ENCODE assay signal across 1 cellular context in genomic region chr2:10447300-10448207, GRCh38.
TF ChIP-seq lines count a peak whose summit lies in the region.

No MANE protein-coding gene starts in this region.

TF ChIP-seq in HepG2, 621 proteins besides CTCF, POLR2A, EP300 and RAD21 (continued from another document and continues in another):
- TF ChIP-seq, protein P1, sequence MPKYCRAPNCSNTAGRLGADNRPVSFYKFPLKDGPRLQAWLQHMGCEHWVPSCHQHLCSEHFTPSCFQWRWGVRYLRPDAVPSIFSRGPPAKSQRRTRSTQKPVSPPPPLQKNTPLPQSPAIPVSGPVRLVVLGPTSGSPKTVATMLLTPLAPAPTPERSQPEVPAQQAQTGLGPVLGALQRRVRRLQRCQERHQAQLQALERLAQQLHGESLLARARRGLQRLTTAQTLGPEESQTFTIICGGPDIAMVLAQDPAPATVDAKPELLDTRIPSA (CRISPR knock-in tag; IDR thresholded peaks at IDR 0.05; ENCODE audit: borderline replicate concordance): 0 out of 2 replicates have a peak, but pooled peaks have one; percentile 71
- TF ChIP-seq ZBTB3 (CRISPR knock-in tag; IDR thresholded peaks at IDR 0.05; ENCODE audit: borderline replicate concordance, low read depth): no peak
- TF ChIP-seq, protein P2, sequence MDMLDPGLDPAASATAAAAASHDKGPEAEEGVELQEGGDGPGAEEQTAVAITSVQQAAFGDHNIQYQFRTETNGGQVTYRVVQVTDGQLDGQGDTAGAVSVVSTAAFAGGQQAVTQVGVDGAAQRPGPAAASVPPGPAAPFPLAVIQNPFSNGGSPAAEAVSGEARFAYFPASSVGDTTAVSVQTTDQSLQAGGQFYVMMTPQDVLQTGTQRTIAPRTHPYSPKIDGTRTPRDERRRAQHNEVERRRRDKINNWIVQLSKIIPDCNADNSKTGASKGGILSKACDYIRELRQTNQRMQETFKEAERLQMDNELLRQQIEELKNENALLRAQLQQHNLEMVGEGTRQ (IDR thresholded peaks at IDR 0.05; ENCODE audit: low read depth, low read length): peak; percentile 42; the same call in 1 of the 2 replicates
- TF ChIP-seq, protein P2 (CRISPR knock-in tag; IDR thresholded peaks at IDR 0.05; ENCODE audit: borderline replicate concordance): no peak
- TF ChIP-seq, protein P3, sequence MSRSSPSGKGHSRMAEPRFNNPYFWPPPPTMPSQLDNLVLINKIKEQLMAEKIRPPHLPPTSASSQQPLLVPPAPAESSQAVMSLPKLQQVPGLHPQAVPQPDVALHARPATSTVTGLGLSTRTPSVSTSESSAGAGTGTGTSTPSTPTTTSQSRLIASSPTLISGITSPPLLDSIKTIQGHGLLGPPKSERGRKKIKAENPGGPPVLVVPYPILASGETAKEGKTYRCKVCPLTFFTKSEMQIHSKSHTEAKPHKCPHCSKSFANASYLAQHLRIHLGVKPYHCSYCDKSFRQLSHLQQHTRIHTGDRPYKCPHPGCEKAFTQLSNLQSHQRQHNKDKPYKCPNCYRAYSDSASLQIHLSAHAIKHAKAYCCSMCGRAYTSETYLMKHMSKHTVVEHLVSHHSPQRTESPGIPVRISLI (CRISPR knock-in tag; IDR thresholded peaks at IDR 0.05; ENCODE audit: borderline replicate concordance): no peak
- no peak for TF ChIP-seq NFYC (CRISPR knock-in tag; IDR thresholded peaks at IDR 0.05)
- TF ChIP-seq ZBTB21 (CRISPR knock-in tag; IDR thresholded peaks at IDR 0.05): no peak
- TF ChIP-seq ZNF224 (CRISPR knock-in tag; IDR thresholded peaks at IDR 0.05): peak; percentile 52; the same call in 1 of the 2 replicates
- no peak for TF ChIP-seq JARID2 (CRISPR knock-in tag; IDR thresholded peaks at IDR 0.05; ENCODE audit: insufficient replicate concordance)
- no peak for TF ChIP-seq SP5 (CRISPR knock-in tag; IDR thresholded peaks at IDR 0.05; ENCODE audit: borderline replicate concordance, low read depth)
- peak; percentile 87 for TF ChIP-seq BHLHE40 (IDR thresholded peaks at IDR 0.05; ENCODE audit: low read length)
- TF ChIP-seq GPN1 (CRISPR knock-in tag; IDR thresholded peaks at IDR 0.05; ENCODE audit: borderline replicate concordance): no peak
- TF ChIP-seq ZNF317 (CRISPR knock-in tag; IDR thresholded peaks at IDR 0.05): 0 out of 2 replicates have a peak, but pooled peaks have one; percentile 44
- TF ChIP-seq SYNCRIP (IDR thresholded peaks at IDR 0.05; ENCODE audit: insufficient read depth, low read depth, low read length): no peak
- peak; percentile 88; the same call in 1 of the 2 replicates for TF ChIP-seq TEF (CRISPR knock-in tag; IDR thresholded peaks at IDR 0.05)
- TF ChIP-seq AGO2 (optimal IDR thresholded peaks at IDR 0.05; ENCODE audit: low read depth, low read length): peak; percentile 76
- TF ChIP-seq MATR3 (CRISPR knock-in tag; IDR thresholded peaks at IDR 0.05): no peak
- TF ChIP-seq ZNF101 (CRISPR knock-in tag; IDR thresholded peaks at IDR 0.05; ENCODE audit: borderline replicate concordance, low read depth): peak; percentile 94; the same call in 1 of the 2 replicates
- peak; percentile 95 for TF ChIP-seq ZNF501 (CRISPR knock-in tag; IDR thresholded peaks at IDR 0.05)
- no peak for TF ChIP-seq ZNF414 (CRISPR knock-in tag; IDR thresholded peaks at IDR 0.05)
- no peak for TF ChIP-seq ZNF850 (CRISPR knock-in tag; conservative IDR thresholded peaks at IDR 0.05)
- TF ChIP-seq ZNF772 (CRISPR knock-in tag; IDR thresholded peaks at IDR 0.05): peak; percentile 71; the same call in 1 of the 2 replicates
- no peak for TF ChIP-seq ZNF264 (CRISPR knock-in tag; IDR thresholded peaks at IDR 0.05)
- TF ChIP-seq, protein P4, sequence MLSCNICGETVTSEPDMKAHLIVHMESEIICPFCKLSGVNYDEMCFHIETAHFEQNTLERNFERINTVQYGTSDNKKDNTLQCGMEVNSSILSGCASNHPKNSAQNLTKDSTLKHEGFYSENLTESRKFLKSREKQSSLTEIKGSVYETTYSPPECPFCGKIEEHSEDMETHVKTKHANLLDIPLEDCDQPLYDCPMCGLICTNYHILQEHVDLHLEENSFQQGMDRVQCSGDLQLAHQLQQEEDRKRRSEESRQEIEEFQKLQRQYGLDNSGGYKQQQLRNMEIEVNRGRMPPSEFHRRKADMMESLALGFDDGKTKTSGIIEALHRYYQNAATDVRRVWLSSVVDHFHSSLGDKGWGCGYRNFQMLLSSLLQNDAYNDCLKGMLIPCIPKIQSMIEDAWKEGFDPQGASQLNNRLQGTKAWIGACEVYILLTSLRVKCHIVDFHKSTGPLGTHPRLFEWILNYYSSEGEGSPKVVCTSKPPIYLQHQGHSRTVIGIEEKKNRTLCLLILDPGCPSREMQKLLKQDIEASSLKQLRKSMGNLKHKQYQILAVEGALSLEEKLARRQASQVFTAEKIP (CRISPR knock-in tag; IDR thresholded peaks at IDR 0.05; ENCODE audit: borderline replicate concordance): no peak
- no peak for TF ChIP-seq MBD4 (IDR thresholded peaks at IDR 0.05; ENCODE audit: borderline replicate concordance, low read length)
- TF ChIP-seq ZNF7 (CRISPR knock-in tag; IDR thresholded peaks at IDR 0.05): no peak
- TF ChIP-seq IRX3 (CRISPR knock-in tag; IDR thresholded peaks at IDR 0.05; ENCODE audit: borderline replicate concordance, low read depth): peak; percentile 100
- TF ChIP-seq ZNF136 (CRISPR knock-in tag; IDR thresholded peaks at IDR 0.05; ENCODE audit: low read depth): peak; percentile 33; the same call in 1 of the 2 replicates
- TF ChIP-seq, protein P5, sequence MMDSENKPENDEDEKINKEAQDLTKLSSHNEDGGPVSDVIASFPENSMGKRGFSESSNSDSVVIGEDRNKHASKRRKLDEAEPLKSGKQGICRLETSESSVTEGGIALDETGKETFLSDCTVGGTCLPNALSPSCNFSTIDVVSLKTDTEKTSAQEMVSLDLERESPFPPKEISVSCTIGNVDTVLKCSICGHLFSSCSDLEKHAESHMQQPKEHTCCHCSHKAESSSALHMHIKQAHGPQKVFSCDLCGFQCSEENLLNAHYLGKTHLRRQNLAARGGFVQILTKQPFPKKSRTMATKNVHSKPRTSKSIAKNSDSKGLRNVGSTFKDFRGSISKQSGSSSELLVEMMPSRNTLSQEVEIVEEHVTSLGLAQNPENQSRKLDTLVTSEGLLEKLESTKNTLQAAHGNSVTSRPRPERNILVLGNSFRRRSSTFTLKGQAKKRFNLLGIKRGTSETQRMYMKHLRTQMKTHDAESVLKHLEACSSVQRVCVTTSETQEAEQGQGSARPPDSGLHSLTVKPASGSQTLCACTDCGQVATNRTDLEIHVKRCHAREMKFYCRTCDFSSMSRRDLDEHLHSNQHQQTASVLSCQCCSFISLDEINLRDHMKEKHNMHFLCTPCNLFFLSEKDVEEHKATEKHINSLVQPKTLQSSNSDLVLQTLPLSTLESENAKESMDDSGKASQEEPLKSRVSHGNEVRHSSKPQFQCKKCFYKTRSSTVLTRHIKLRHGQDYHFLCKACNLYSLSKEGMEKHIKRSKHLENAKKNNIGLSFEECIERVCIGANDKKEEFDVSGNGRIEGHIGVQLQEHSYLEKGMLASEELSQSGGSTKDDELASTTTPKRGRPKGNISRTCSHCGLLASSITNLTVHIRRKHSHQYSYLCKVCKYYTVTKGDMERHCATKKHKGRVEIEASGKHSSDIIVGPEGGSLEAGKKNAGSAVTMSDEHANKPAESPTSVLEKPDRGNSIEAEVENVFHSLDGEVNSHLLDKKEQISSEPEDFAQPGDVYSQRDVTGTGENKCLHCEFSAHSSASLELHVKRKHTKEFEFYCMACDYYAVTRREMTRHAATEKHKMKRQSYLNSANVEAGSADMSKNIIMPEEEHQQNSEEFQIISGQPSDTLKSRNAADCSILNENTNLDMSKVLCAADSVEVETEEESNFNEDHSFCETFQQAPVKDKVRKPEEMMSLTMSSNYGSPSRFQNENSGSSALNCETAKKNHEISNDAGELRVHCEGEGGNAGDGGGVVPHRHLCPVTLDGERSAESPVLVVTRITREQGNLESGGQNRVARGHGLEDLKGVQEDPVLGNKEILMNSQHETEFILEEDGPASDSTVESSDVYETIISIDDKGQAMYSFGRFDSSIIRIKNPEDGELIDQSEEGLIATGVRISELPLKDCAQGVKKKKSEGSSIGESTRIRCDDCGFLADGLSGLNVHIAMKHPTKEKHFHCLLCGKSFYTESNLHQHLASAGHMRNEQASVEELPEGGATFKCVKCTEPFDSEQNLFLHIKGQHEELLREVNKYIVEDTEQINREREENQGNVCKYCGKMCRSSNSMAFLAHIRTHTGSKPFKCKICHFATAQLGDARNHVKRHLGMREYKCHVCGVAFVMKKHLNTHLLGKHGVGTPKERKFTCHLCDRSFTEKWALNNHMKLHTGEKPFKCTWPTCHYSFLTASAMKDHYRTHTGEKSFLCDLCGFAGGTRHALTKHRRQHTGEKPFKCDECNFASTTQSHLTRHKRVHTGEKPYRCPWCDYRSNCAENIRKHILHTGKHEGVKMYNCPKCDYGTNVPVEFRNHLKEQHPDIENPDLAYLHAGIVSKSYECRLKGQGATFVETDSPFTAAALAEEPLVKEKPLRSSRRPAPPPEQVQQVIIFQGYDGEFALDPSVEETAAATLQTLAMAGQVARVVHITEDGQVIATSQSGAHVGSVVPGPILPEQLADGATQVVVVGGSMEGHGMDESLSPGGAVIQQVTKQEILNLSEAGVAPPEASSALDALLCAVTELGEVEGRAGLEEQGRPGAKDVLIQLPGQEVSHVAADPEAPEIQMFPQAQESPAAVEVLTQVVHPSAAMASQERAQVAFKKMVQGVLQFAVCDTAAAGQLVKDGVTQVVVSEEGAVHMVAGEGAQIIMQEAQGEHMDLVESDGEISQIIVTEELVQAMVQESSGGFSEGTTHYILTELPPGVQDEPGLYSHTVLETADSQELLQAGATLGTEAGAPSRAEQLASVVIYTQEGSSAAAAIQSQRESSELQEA (CRISPR knock-in tag; IDR thresholded peaks at IDR 0.05; ENCODE audit: not compliant biosample characterization): peak; percentile 74
- TF ChIP-seq ZNF557 (CRISPR knock-in tag; IDR thresholded peaks at IDR 0.05): 0 out of 2 replicates have a peak, but pooled peaks have one; percentile 46
- 0 out of 2 replicates have a peak, but pooled peaks have one; percentile 10 for TF ChIP-seq IRF2 (CRISPR knock-in tag; IDR thresholded peaks at IDR 0.05)
- TF ChIP-seq ZNF382 (CRISPR knock-in tag; IDR thresholded peaks at IDR 0.05; ENCODE audit: borderline replicate concordance): no peak
- no peak for TF ChIP-seq MLLT10 (CRISPR knock-in tag; IDR thresholded peaks at IDR 0.05)
- TF ChIP-seq, protein P6, sequence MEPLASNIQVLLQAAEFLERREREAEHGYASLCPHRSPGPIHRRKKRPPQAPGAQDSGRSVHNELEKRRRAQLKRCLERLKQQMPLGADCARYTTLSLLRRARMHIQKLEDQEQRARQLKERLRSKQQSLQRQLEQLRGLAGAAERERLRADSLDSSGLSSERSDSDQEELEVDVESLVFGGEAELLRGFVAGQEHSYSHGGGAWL (CRISPR knock-in tag; IDR thresholded peaks at IDR 0.05): peak; percentile 99
- TF ChIP-seq DR1 (CRISPR knock-in tag; IDR thresholded peaks at IDR 0.05): peak; percentile 33; the same call in 1 of the 2 replicates
- no peak for TF ChIP-seq KAT7 (CRISPR knock-in tag; IDR thresholded peaks at IDR 0.05; ENCODE audit: borderline replicate concordance)
- TF ChIP-seq SRSF1 (optimal IDR thresholded peaks at IDR 0.05; ENCODE audit: low read depth, low read length): no peak
- TF ChIP-seq, protein P7, sequence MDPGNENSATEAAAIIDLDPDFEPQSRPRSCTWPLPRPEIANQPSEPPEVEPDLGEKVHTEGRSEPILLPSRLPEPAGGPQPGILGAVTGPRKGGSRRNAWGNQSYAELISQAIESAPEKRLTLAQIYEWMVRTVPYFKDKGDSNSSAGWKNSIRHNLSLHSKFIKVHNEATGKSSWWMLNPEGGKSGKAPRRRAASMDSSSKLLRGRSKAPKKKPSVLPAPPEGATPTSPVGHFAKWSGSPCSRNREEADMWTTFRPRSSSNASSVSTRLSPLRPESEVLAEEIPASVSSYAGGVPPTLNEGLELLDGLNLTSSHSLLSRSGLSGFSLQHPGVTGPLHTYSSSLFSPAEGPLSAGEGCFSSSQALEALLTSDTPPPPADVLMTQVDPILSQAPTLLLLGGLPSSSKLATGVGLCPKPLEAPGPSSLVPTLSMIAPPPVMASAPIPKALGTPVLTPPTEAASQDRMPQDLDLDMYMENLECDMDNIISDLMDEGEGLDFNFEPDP (CRISPR knock-in tag; conservative IDR thresholded peaks at IDR 0.05): no peak
- TF ChIP-seq ZSCAN21 (CRISPR knock-in tag; IDR thresholded peaks at IDR 0.05; ENCODE audit: borderline replicate concordance): peak; percentile 98
- TF ChIP-seq KLF12 (CRISPR knock-in tag; IDR thresholded peaks at IDR 0.05; ENCODE audit: borderline replicate concordance): peak; percentile 96
- TF ChIP-seq SMAD9 (CRISPR knock-in tag; IDR thresholded peaks at IDR 0.05): 0 out of 2 replicates have a peak, but pooled peaks have one; percentile 33
- no peak for TF ChIP-seq PCBP2 (optimal IDR thresholded peaks at IDR 0.05; ENCODE audit: low read depth, low read length, poor library complexity, severe bottlenecking)
- TF ChIP-seq KDM5B (CRISPR knock-in tag; IDR thresholded peaks at IDR 0.05; ENCODE audit: borderline replicate concordance): peak; percentile 99
- TF ChIP-seq GTF3A (CRISPR knock-in tag; conservative IDR thresholded peaks at IDR 0.05): no peak
- TF ChIP-seq MAFF (IDR thresholded peaks at IDR 0.05; ENCODE audit: low read depth, low read length): no peak
- TF ChIP-seq ZNF768 (CRISPR knock-in tag; IDR thresholded peaks at IDR 0.05): peak; percentile 50; the same call in 1 of the 2 replicates
- no peak for TF ChIP-seq GABPA (IDR thresholded peaks at IDR 0.05; ENCODE audit: low read depth, low read length)
- no peak for TF ChIP-seq GABPA (CRISPR knock-in tag; IDR thresholded peaks at IDR 0.05; ENCODE audit: low read depth)
- TF ChIP-seq ZNF776 (CRISPR knock-in tag; IDR thresholded peaks at IDR 0.05): peak; percentile 99
- TF ChIP-seq SNAI1 (CRISPR knock-in tag; IDR thresholded peaks at IDR 0.05; ENCODE audit: borderline replicate concordance): peak; percentile 82; the same call in 1 of the 2 replicates
- TF ChIP-seq ZSCAN12 (CRISPR knock-in tag; IDR thresholded peaks at IDR 0.05): peak; percentile 97
- TF ChIP-seq TGIF2 (CRISPR knock-in tag; IDR thresholded peaks at IDR 0.05): no peak
- peak; percentile 87 for TF ChIP-seq HOXA3 (CRISPR knock-in tag; IDR thresholded peaks at IDR 0.05)
- TF ChIP-seq CEBPB (IDR thresholded peaks at IDR 0.05; ENCODE audit: borderline replicate concordance, low read depth, low read length): peak; percentile 12; the same call in 1 of the 2 replicates
